19 cellular contexts compared by ENCODE assay signal in the genomic region with DNA sequence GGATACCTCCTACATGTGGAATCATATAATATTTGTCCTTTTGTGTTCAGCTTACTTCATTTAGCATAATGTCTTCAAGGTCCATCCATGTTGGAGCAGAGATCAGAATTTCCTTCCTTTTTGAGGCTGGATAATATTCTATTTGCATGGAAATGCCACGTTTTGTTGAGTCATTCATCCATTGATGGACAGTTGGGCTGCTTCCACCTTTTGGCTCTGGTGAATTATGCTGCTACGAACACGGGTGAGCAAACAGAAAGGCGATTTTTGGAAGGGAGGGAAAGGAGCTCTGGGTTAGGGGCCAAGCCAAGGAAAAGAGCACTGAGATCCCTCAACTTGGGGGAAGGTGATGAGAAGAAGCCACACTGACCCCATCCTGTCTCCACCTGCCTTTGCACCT.
DNase-seq lines count a peak whose midpoint lies in the region; FAIRE-seq lines count a peak whose summit lies in the region.
"Had no signal": no experiment of that assay in that cellular context is flagged by ENCODE, and none has a peak within 500 bp of the region (broad histone marks: within the 10 kb centered on the region; RNA-seq: fewer than 3 reads in every experiment).

No MANE protein-coding gene starts in this region.

- H3K27me3 ChIP-seq in BLaER1: no peaks in the 10 kb centered on the region
- H3K27me3 ChIP-seq in subcutaneous abdominal adipose tissue (ENCODE audit: control insufficient read depth in 5 of 5, insufficient read depth in 4 of 5, low read length in 5 of 5): no peaks in the 10 kb centered on the region
- H3K27me3 ChIP-seq: BE2C had no signal

- H3K4me1 ChIP-seq in BLaER1 (peaks cover 15% of the 10 kb centered on the region), subcutaneous abdominal adipose tissue (ENCODE audit: control insufficient read depth in 5 of 5, insufficient read depth in 5 of 5, low read length in 5 of 5) (peaks cover 0 to 58% (median 54%) of the 10 kb centered on the region in 5 donors)

- H3K4me3 Mint-ChIP-seq in dendritic cell treated with granulocyte-macrophage colony-stimulating factor and Interleukin-4, amounts not matched to agents 40 ng/mL and 50 ng/mL, for 4 days: no peak overlapping the region
- H3K4me3 Mint-ChIP-seq: CD8-positive, alpha-beta T cell had no signal

- H3K27ac Mint-ChIP-seq in dendritic cell treated with granulocyte-macrophage colony-stimulating factor and Interleukin-4, amounts not matched to agents 40 ng/mL and 50 ng/mL, for 4 days: peak overlapping the region; percentile 94
- H3K27ac Mint-ChIP-seq: CD8-positive, alpha-beta T cell had no signal

- no peak overlapping the region for H3K27ac ChIP-seq in BLaER1
- H3K27ac ChIP-seq in subcutaneous abdominal adipose tissue (ENCODE audit: low read depth, low read length): peak overlapping the region; percentile 45
- H3K27ac ChIP-seq: KMS-11 had no signal

- DNase-seq in NCI-H446 treated with DMSO at 0.1 percent for 48 hours (lab: John Stamatoyannopoulos, UW): peak; percentile 52
- no peak for DNase-seq in GM19239 (ENCODE audit: insufficient read length, low spot score)
- no peak for DNase-seq in NOMO-1 (lab: John Stamatoyannopoulos, UW; ENCODE audit: unreplicated experiment in 2 of 2)
- no peak for DNase-seq in activated T-cell treated with anti-CD3 and anti-CD28 coated beads, Interleukin-2, amount 50 U/mL, for 1 hour
- DNase-seq: BE2C; Calu3; CD8-positive, alpha-beta T cell; NCI-H1436; NCI-H1930; NCI-H345 had no signal

- H3K9me3 ChIP-seq in BLaER1: no peaks in the 10 kb centered on the region
- peaks cover 0 to 2% (median 0%) of the 10 kb centered on the region in 5 donors for H3K9me3 ChIP-seq in subcutaneous abdominal adipose tissue (ENCODE audit: control insufficient read depth in 5 of 5, low read length in 5 of 5)
- H3K9me3 ChIP-seq: BE2C had no signal

- H3K4me3 ChIP-seq in BLaER1: no peak overlapping the region
- H3K4me3 ChIP-seq in subcutaneous abdominal adipose tissue (ENCODE audit: low read depth in 1 of 5, low read length in 5 of 5): no peak overlapping the region
- H3K4me3 ChIP-seq: GM12878 had no signal

- peak overlapping the region; percentile 45 for H3K4me2 ChIP-seq in BLaER1
- H3K4me2 ChIP-seq: KMS-11 had no signal

- H3K4me1 Mint-ChIP-seq in dendritic cell treated with granulocyte-macrophage colony-stimulating factor and Interleukin-4, amounts not matched to agents 40 ng/mL and 50 ng/mL, for 4 days (ENCODE audit: low read depth): peaks cover 27% of the 10 kb centered on the region

- intact Hi-C loops in dendritic cell treated with granulocyte-macrophage colony-stimulating factor and Interleukin-4, amounts not matched to agents 40 ng/mL and 50 ng/mL, for 4 days (cut with micrococcal nuclease): no loop called here

- no peaks in the 10 kb centered on the region for H3K36me3 Mint-ChIP-seq in dendritic cell treated with granulocyte-macrophage colony-stimulating factor and Interleukin-4, amounts not matched to agents 40 ng/mL and 50 ng/mL, for 4 days (ENCODE audit: low read depth)
- H3K36me3 Mint-ChIP-seq: CD8-positive, alpha-beta T cell had no signal

- H3K9me3 Mint-ChIP-seq in dendritic cell treated with granulocyte-macrophage colony-stimulating factor and Interleukin-4, amounts not matched to agents 40 ng/mL and 50 ng/mL, for 4 days: no peaks in the 10 kb centered on the region
- H3K9me3 Mint-ChIP-seq: CD8-positive, alpha-beta T cell had no signal

- no peak for FAIRE-seq in GM19239 (lab: Jason Lieb, UNC)
- FAIRE-seq: GM12878, GM18507, H1, HepG2, RCC 7860 had no signal

- H3K27me3 Mint-ChIP-seq in dendritic cell treated with granulocyte-macrophage colony-stimulating factor and Interleukin-4, amounts not matched to agents 40 ng/mL and 50 ng/mL, for 4 days: peaks cover 6% of the 10 kb centered on the region

- H3K9ac ChIP-seq in BLaER1: no peak overlapping the region
- no peak overlapping the region for H3K9ac ChIP-seq in subcutaneous abdominal adipose tissue (ENCODE audit: low read length in 5 of 5)
- H3K9ac ChIP-seq: KMS-11 had no signal

- H3K36me3 ChIP-seq in BLaER1 (no peaks in the 10 kb centered on the region), subcutaneous abdominal adipose tissue (ENCODE audit: control insufficient read depth in 5 of 5, insufficient read depth in 5 of 5, low read length in 5 of 5) (peaks cover 3 to 24% (median 7%) of the 10 kb centered on the region in 5 donors)
- H3K36me3 ChIP-seq: BE2C had no signal

- H4K20me1 ChIP-seq in BLaER1: no peaks in the 10 kb centered on the region
